ENCODE assay signal across 19 cellular contexts in the genomic region with DNA sequence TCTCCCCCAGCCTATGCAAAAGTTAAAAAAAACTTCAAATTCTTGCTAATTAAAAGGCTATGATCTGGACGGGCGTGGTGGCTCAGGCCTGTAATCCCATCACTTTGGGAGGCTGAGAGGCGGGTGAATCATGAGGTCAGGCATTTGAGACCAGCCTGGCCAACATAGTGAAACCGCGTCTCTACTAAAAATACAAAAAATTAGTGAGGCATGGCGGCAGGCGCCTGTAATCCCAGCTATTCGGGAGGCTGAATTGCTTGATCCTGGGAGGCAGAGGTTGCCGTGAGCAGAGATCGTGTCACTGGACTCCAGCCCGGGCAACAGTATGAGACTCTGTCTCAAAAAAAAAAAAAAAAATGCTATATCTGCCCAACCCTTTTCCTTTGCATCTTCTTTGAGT.
"Had no signal": no experiment of that assay in that cellular context is flagged by ENCODE, and none has a peak within 500 bp of the region (broad histone marks: within the 10 kb centered on the region; RNA-seq: fewer than 3 reads in every experiment).

No MANE protein-coding gene starts in this region.

- DNase-seq: activated CD4-positive, CD25-positive, alpha-beta regulatory T cell treated with anti-CD3 and anti-CD28 coated beads, Interleukin-2, amount 50 U/mL, for 72 hours; activated CD8-positive, alpha-beta memory T cell treated with anti-CD3 and anti-CD28 coated beads, Interleukin-2, amount 50 U/mL, for 48 hours; activated naive CD4-positive, alpha-beta T cell treated with Interleukin-2 at 50 U/mL for 16 hours; activated naive CD8-positive, alpha-beta T cell treated with anti-CD3 and anti-CD28 coated beads for 36 hours; activated T-cell treated with anti-CD3 and anti-CD28 coated beads, Interleukin-2, amount 50 U/mL, for 4 hours; effector memory CD4-positive, alpha-beta T cell; head of caudate nucleus; hypothalamus; naive thymus-derived CD4-positive, alpha-beta T cell; posterior cingulate gyrus; retina; stimulated activated CD4-positive, alpha-beta T cell treated with anti-CD3 and anti-CD28 coated beads, Interleukin-4, amount 100 ng/mL, for 1 hour; stimulated activated naive CD8-positive, alpha-beta T cell treated with anti-CD3 and anti-CD28 coated beads, Interleukin-15, Interleukin-2, amounts not matched to agents 100 U/mL and 50 U/mL, for 24 hours; upper lobe of left lung had no signal

- H3K27ac ChIP-seq: breast epithelium, neural progenitor cell, upper lobe of left lung, VCaP had no signal

- H2AFZ ChIP-seq: neural progenitor cell had no signal

- H3K4me2 ChIP-seq: neural progenitor cell had no signal

- H3K36me3 Mint-ChIP-seq: activated naive CD8-positive, alpha-beta T cell treated with anti-CD3 and anti-CD28 coated beads for 36 hours; naive thymus-derived CD4-positive, alpha-beta T cell; neural progenitor cell had no signal

- H3K9ac ChIP-seq: neural progenitor cell had no signal

- H3K27me3 ChIP-seq: breast epithelium, neural progenitor cell, upper lobe of left lung had no signal

- H3K27ac Mint-ChIP-seq: activated naive CD8-positive, alpha-beta T cell treated with anti-CD3 and anti-CD28 coated beads for 36 hours; activated T-helper 2 cell treated with anti-CD3 and anti-CD28 coated beads, Interferon-gamma antibody, Interleukin-2, Interleukin-4, amounts not matched to agents 10 μg/mL and 5 μg/mL and 100 μg/mL, durations not matched to agents 14 hours and 24 hours and 36 hours; naive thymus-derived CD4-positive, alpha-beta T cell; neural progenitor cell had no signal

- H3K9me3 ChIP-seq: breast epithelium, upper lobe of left lung had no signal

- H3K27me3 Mint-ChIP-seq: activated naive CD8-positive, alpha-beta T cell treated with anti-CD3 and anti-CD28 coated beads for 36 hours; central memory CD8-positive, alpha-beta T cell; naive thymus-derived CD4-positive, alpha-beta T cell had no signal

- H3K4me3 ChIP-seq: breast epithelium, neural progenitor cell, upper lobe of left lung had no signal

- H3K9me3 Mint-ChIP-seq: neural progenitor cell had no signal

- H3K4me1 Mint-ChIP-seq: activated naive CD8-positive, alpha-beta T cell treated with anti-CD3 and anti-CD28 coated beads for 36 hours; central memory CD8-positive, alpha-beta T cell; naive thymus-derived CD4-positive, alpha-beta T cell had no signal

- H3K36me3 ChIP-seq: breast epithelium, neural progenitor cell, upper lobe of left lung had no signal

- H3K4me3 Mint-ChIP-seq: activated naive CD8-positive, alpha-beta T cell treated with anti-CD3 and anti-CD28 coated beads for 36 hours; activated T-cell treated with anti-CD3 and anti-CD28 coated beads, Interleukin-2, amount 50 U/mL, for 4 hours; central memory CD8-positive, alpha-beta T cell; naive thymus-derived CD4-positive, alpha-beta T cell; neural progenitor cell had no signal

- H3K4me1 ChIP-seq: breast epithelium, neural progenitor cell, upper lobe of left lung had no signal
